Comparison of ENCODE assay signal across 1 cellular context in the genomic region with DNA sequence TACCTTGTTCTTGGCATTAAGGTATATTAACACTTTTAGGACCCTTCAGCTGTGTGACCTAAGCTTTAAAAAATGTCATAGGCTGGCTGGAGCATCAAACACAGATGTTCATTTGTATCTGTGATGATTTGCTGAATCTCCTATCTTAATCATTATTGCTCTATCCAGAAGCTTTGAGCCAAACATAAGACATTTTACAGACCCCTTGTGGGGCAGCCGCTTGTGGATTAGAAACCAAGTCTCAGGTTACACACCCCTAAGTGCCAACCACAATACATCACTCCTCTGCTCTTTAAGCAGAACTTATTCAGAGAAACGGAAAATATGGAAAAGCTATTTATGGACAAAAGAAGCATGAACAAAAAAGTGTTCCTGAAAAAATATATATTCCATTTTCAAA.
TF ChIP-seq lines count a peak whose summit lies in the region.

No MANE protein-coding gene starts in this region.

TF ChIP-seq in GM23338, 12 proteins besides CTCF, POLR2A, EP300 and RAD21:
- no peak for TF ChIP-seq EZH2phosphoT487 (IDR thresholded peaks at IDR 0.05; ENCODE audit: unreplicated experiment)
- TF ChIP-seq, protein P1, sequence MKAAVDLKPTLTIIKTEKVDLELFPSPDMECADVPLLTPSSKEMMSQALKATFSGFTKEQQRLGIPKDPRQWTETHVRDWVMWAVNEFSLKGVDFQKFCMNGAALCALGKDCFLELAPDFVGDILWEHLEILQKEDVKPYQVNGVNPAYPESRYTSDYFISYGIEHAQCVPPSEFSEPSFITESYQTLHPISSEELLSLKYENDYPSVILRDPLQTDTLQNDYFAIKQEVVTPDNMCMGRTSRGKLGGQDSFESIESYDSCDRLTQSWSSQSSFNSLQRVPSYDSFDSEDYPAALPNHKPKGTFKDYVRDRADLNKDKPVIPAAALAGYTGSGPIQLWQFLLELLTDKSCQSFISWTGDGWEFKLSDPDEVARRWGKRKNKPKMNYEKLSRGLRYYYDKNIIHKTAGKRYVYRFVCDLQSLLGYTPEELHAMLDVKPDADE (IDR thresholded peaks at IDR 0.05), result no peak
- no peak for TF ChIP-seq POLR2AphosphoS5 (IDR thresholded peaks at IDR 0.05; ENCODE audit: low read depth)
- TF ChIP-seq CREB1 (CRISPR knock-in tag; IDR thresholded peaks at IDR 0.05; ENCODE audit: low read depth), result no peak
- no peak for TF ChIP-seq STAT1 (IDR thresholded peaks at IDR 0.05; ENCODE audit: unreplicated experiment)
- TF ChIP-seq NANOG (IDR thresholded peaks at IDR 0.05; ENCODE audit: borderline replicate concordance), result no peak
- TF ChIP-seq, protein P2, sequence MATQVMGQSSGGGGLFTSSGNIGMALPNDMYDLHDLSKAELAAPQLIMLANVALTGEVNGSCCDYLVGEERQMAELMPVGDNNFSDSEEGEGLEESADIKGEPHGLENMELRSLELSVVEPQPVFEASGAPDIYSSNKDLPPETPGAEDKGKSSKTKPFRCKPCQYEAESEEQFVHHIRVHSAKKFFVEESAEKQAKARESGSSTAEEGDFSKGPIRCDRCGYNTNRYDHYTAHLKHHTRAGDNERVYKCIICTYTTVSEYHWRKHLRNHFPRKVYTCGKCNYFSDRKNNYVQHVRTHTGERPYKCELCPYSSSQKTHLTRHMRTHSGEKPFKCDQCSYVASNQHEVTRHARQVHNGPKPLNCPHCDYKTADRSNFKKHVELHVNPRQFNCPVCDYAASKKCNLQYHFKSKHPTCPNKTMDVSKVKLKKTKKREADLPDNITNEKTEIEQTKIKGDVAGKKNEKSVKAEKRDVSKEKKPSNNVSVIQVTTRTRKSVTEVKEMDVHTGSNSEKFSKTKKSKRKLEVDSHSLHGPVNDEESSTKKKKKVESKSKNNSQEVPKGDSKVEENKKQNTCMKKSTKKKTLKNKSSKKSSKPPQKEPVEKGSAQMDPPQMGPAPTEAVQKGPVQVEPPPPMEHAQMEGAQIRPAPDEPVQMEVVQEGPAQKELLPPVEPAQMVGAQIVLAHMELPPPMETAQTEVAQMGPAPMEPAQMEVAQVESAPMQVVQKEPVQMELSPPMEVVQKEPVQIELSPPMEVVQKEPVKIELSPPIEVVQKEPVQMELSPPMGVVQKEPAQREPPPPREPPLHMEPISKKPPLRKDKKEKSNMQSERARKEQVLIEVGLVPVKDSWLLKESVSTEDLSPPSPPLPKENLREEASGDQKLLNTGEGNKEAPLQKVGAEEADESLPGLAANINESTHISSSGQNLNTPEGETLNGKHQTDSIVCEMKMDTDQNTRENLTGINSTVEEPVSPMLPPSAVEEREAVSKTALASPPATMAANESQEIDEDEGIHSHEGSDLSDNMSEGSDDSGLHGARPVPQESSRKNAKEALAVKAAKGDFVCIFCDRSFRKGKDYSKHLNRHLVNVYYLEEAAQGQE (IDR thresholded peaks at IDR 0.05; ENCODE audit: unreplicated experiment), result no peak
- TF ChIP-seq EZH2 (IDR thresholded peaks at IDR 0.05; ENCODE audit: low read depth, unreplicated experiment), result no peak
- TF ChIP-seq ZNF331 (CRISPR knock-in tag; IDR thresholded peaks at IDR 0.05; ENCODE audit: low read depth), result no peak
- TF ChIP-seq, protein P3, sequence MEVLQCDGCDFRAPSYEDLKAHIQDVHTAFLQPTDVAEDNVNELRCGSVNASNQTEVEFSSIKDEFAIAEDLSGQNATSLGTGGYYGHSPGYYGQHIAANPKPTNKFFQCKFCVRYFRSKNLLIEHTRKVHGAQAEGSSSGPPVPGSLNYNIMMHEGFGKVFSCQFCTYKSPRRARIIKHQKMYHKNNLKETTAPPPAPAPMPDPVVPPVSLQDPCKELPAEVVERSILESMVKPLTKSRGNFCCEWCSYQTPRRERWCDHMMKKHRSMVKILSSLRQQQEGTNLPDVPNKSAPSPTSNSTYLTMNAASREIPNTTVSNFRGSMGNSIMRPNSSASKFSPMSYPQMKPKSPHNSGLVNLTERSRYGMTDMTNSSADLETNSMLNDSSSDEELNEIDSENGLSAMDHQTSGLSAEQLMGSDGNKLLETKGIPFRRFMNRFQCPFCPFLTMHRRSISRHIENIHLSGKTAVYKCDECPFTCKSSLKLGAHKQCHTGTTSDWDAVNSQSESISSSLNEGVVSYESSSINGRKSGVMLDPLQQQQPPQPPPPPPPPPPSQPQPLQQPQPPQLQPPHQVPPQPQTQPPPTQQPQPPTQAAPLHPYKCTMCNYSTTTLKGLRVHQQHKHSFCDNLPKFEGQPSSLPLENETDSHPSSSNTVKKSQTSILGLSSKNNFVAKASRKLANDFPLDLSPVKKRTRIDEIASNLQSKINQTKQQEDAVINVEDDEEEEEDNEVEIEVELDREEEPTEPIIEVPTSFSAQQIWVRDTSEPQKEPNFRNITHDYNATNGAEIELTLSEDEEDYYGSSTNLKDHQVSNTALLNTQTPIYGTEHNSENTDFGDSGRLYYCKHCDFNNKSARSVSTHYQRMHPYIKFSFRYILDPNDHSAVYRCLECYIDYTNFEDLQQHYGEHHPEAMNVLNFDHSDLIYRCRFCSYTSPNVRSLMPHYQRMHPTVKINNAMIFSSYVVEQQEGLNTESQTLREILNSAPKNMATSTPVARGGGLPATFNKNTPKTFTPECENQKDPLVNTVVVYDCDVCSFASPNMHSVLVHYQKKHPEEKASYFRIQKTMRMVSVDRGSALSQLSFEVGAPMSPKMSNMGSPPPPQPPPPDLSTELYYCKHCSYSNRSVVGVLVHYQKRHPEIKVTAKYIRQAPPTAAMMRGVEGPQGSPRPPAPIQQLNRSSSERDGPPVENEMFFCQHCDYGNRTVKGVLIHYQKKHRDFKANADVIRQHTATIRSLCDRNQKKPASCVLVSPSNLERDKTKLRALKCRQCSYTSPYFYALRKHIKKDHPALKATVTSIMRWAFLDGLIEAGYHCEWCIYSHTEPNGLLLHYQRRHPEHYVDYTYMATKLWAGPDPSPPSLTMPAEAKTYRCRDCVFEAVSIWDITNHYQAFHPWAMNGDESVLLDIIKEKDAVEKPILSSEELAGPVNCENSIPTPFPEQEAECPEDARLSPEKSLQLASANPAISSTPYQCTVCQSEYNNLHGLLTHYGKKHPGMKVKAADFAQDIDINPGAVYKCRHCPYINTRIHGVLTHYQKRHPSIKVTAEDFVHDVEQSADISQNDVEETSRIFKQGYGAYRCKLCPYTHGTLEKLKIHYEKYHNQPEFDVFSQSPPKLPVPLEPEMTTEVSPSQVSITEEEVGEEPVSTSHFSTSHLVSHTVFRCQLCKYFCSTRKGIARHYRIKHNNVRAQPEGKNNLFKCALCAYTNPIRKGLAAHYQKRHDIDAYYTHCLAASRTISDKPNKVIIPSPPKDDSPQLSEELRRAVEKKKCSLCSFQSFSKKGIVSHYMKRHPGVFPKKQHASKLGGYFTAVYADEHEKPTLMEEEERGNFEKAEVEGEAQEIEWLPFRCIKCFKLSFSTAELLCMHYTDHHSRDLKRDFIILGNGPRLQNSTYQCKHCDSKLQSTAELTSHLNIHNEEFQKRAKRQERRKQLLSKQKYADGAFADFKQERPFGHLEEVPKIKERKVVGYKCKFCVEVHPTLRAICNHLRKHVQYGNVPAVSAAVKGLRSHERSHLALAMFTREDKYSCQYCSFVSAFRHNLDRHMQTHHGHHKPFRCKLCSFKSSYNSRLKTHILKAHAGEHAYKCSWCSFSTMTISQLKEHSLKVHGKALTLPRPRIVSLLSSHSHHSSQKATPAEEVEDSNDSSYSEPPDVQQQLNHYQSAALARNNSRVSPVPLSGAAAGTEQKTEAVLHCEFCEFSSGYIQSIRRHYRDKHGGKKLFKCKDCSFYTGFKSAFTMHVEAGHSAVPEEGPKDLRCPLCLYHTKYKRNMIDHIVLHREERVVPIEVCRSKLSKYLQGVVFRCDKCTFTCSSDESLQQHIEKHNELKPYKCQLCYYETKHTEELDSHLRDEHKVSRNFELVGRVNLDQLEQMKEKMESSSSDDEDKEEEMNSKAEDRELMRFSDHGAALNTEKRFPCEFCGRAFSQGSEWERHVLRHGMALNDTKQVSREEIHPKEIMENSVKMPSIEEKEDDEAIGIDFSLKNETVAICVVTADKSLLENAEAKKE (CRISPR knock-in tag; IDR thresholded peaks at IDR 0.05), result no peak
- TF ChIP-seq ZNF114 (CRISPR knock-in tag; IDR thresholded peaks at IDR 0.05), result no peak
- TF ChIP-seq JUNB (IDR thresholded peaks at IDR 0.05; ENCODE audit: unreplicated experiment), result no peak
